20 cellular contexts compared by ENCODE assay signal in the genomic region with DNA sequence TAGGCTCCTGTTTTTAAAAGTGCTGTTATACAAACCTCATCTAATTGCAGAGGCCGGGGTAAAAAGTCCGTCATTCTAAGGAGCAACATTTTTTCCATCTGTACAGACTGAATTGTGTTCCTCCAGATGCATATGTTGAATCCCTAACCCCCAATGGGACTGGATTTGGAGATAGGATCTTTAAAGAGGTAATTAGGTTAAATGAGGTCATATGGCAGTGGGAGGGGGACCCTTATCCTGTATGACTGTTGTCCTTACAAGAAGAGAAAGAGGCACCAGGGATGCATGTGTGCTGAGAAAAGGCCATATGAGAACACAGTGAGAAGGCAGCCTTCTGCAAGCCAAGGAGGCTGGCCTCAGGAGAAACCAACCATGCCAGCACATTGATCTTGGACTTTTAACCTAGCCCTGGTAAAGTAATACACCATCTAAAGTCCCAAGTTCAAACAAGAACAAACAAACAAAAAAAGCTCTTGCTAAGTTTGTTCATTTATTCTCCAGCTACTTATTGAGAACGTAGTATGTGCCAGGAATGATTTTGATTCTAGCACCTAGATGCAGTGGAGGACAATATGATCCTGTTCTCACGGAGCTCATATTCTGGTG.
DNase-seq lines count a peak whose midpoint lies in the region; ATAC-seq, FAIRE-seq and TF ChIP-seq lines count a peak whose summit lies in the region.
"Had no signal": no experiment of that assay in that cellular context is flagged by ENCODE, and none has a peak within 500 bp of the region (broad histone marks: within the 10 kb centered on the region; RNA-seq: fewer than 3 reads in every experiment).

No MANE protein-coding gene starts in this region.

- H3K4me1 Mint-ChIP-seq in glutamatergic neuron (ENCODE audit: low read depth, unreplicated experiment) = peaks cover 37% of the 10 kb centered on the region
- peaks cover 4% of the 10 kb centered on the region for H3K4me1 Mint-ChIP-seq in activated CD8-positive, alpha-beta memory T cell treated with anti-CD3 and anti-CD28 coated beads, Interleukin-2, amount 10 ng/mL, durations not matched to agents 7 days and 5 days
- H3K4me1 Mint-ChIP-seq: CD4-positive, CD25-positive, alpha-beta regulatory T cell; CD8-positive, alpha-beta memory T cell had no signal

- H3K27me3 Mint-ChIP-seq in glutamatergic neuron (ENCODE audit: unreplicated experiment) = peaks cover 6% of the 10 kb centered on the region
- peaks cover 17% of the 10 kb centered on the region for H3K27me3 Mint-ChIP-seq in activated CD8-positive, alpha-beta memory T cell treated with anti-CD3 and anti-CD28 coated beads, Interleukin-2, amount 10 ng/mL, durations not matched to agents 7 days and 5 days
- H3K27me3 Mint-ChIP-seq: B cell; CD4-positive, CD25-positive, alpha-beta regulatory T cell had no signal

- FAIRE-seq in HepG2 (lab: Jason Lieb, UNC) = no peak
- no peak for FAIRE-seq in small intestine (lab: Jason Lieb, UNC)
- FAIRE-seq: GM12892, GM19239, H1 had no signal

- H3K9ac ChIP-seq in liver (ENCODE audit: low read depth in 1 of 2, low read length in 2 of 2) = no peak overlapping the region
- no peak overlapping the region for H3K9ac ChIP-seq in HepG2 (ENCODE audit: insufficient read depth, low read depth, low read length)

- no peaks in the 10 kb centered on the region for H3K36me3 Mint-ChIP-seq in glutamatergic neuron (ENCODE audit: unreplicated experiment)
- no peaks in the 10 kb centered on the region for H3K36me3 Mint-ChIP-seq in activated CD8-positive, alpha-beta memory T cell treated with anti-CD3 and anti-CD28 coated beads, Interleukin-2, amount 10 ng/mL, durations not matched to agents 7 days and 5 days
- H3K36me3 Mint-ChIP-seq: CD4-positive, CD25-positive, alpha-beta regulatory T cell; CD8-positive, alpha-beta memory T cell had no signal

- no peak overlapping the region for H3K4me3 ChIP-seq in liver (ENCODE audit: low read depth in 1 of 3, low read length in 3 of 3)
- H3K4me3 ChIP-seq in HepG2 (replicated peaks in 1 of 3; ENCODE audit: insufficient read depth in 1 of 3, low read depth in 2 of 3, low read length in 3 of 3) = no peak overlapping the region
- no peak overlapping the region for H3K4me3 ChIP-seq in small intestine (ENCODE audit: low read depth in 1 of 2, low read length in 2 of 2)
- no peak overlapping the region for H3K4me3 ChIP-seq in SJCRH30

- H3K36me3 ChIP-seq in liver (ENCODE audit: control insufficient read depth in 4 of 4, insufficient read depth in 3 of 4, low read depth in 1 of 4, low read length in 3 of 4) = no peaks in the 10 kb centered on the region
- no peaks in the 10 kb centered on the region for H3K36me3 ChIP-seq in HepG2 (replicated peaks in 1 of 2; ENCODE audit: control insufficient read depth in 1 of 2, insufficient read depth in 2 of 2, low read length in 2 of 2)
- H3K36me3 ChIP-seq in small intestine (ENCODE audit: control insufficient read depth in 2 of 2, insufficient read depth in 2 of 2, low read length in 2 of 2) = no peaks in the 10 kb centered on the region
- no peaks in the 10 kb centered on the region for H3K36me3 ChIP-seq in SJCRH30

- in situ Hi-C loops in HepG2 (cut with HindIII; ENCODE audit: extremely low pct_ligation_motif_present, low pct_unique_long_range_greater_than_20kb) = no loop called here

- POLR2A ChIA-PET in HepG2 (lab: Yijun Ruan, JAX) = no interaction called here

- H3K4me2 ChIP-seq in HepG2 (ENCODE audit: low read depth, low read length) = no peak overlapping the region

- BruUV-seq in HepG2 (replicated peaks; lab: Mats Ljungman, UMichigan) = no TSS peak

- TF ChIP-seq RAD21 in liver (IDR thresholded peaks at IDR 0.05) (no peak), HepG2 (CRISPR knock-in tag; IDR thresholded peaks at IDR 0.05) (no peak)

- CTCF ChIA-PET in HepG2 (lab: Yijun Ruan, JAX; ENCODE audit: low intra/inter-chr PET ratio, low total read pairs) = no interaction called here
- CTCF ChIA-PET in activated CD8-positive, alpha-beta memory T cell treated with anti-CD3 and anti-CD28 coated beads, Interleukin-2, amount 10 ng/mL, durations not matched to agents 7 days and 5 days (lab: Charles Lee) = no interaction called here

- no peak for DNase-seq in HepG2 (ENCODE audit: low spot score)
- peak; percentile 96 for DNase-seq in NCI-H2171 treated with DMSO at 0.1 percent for 48 hours (lab: John Stamatoyannopoulos, UW)
- DNase-seq in glutamatergic neuron = no peak
- DNase-seq in small intestine = peak; percentile 72
- DNase-seq in activated CD8-positive, alpha-beta memory T cell treated with anti-CD3 and anti-CD28 coated beads, Interleukin-2, amount 10 ng/mL, durations not matched to agents 7 days and 5 days = no peak
- no peak for DNase-seq in SJCRH30
- DNase-seq in SKM-1 (lab: John Stamatoyannopoulos, UW; ENCODE audit: unreplicated experiment) = no peak
- DNase-seq: C1 segment of cervical spinal cord; CD4-positive, CD25-positive, alpha-beta regulatory T cell; CD8-positive, alpha-beta memory T cell; COR-L47; DMS153; DMS79; GDM1; H9 had no signal

- no peak overlapping the region for H3K4me3 Mint-ChIP-seq in glutamatergic neuron (ENCODE audit: unreplicated experiment)
- no peak overlapping the region for H3K4me3 Mint-ChIP-seq in activated CD8-positive, alpha-beta memory T cell treated with anti-CD3 and anti-CD28 coated beads, Interleukin-2, amount 10 ng/mL, durations not matched to agents 7 days and 5 days
- H3K4me3 Mint-ChIP-seq: B cell; CD4-positive, CD25-positive, alpha-beta regulatory T cell; CD8-positive, alpha-beta memory T cell; H9 had no signal

- no peak overlapping the region for H3K27ac ChIP-seq in liver (ENCODE audit: low read depth in 1 of 2, low read length in 2 of 2)
- H3K27ac ChIP-seq in HepG2 (ENCODE audit: extremely low read length, insufficient read depth, low read length) = no peak overlapping the region
- no peak overlapping the region for H3K27ac ChIP-seq in small intestine (ENCODE audit: low read depth in 1 of 2, low read length in 1 of 2)
- H3K27ac ChIP-seq in SJCRH30 = no peak overlapping the region

- H3K4me1 ChIP-seq in liver (ENCODE audit: control insufficient read depth in 4 of 4, insufficient read depth in 4 of 4, low read length in 3 of 4) (peaks cover 2 to 13% (median 11%) of the 10 kb centered on the region in 4 donors), HepG2 (ENCODE audit: insufficient read depth, low read length) (peaks cover 23% of the 10 kb centered on the region), small intestine (ENCODE audit: control insufficient read depth in 2 of 2, insufficient read depth in 1 of 2, low read depth in 1 of 2, low read length in 1 of 2) (peaks cover 0 to 2% of the 10 kb centered on the region in 2 donors), SJCRH30 (no peaks in the 10 kb centered on the region)

- no peak for TF ChIP-seq EP300 in HepG2 (IDR thresholded peaks at IDR 0.05; ENCODE audit: low read depth in 2 of 2, low read length in 2 of 2)
- TF ChIP-seq EP300 in HepG2 (CRISPR knock-in tag; IDR thresholded peaks at IDR 0.05; ENCODE audit: borderline replicate concordance) = no peak

- H3K9me3 ChIP-seq in liver (ENCODE audit: control insufficient read depth in 4 of 4, low read length in 3 of 4) (no peaks in the 10 kb centered on the region), HepG2 (ENCODE audit: low read length) (no peaks in the 10 kb centered on the region), small intestine (ENCODE audit: control insufficient read depth, low read depth) (no peaks in the 10 kb centered on the region), SJCRH30 (replicated peaks) (no peaks in the 10 kb centered on the region)

- H4K20me1 ChIP-seq in HepG2 (ENCODE audit: insufficient read depth, low read length) = no peaks in the 10 kb centered on the region

- H2AFZ ChIP-seq in HepG2 (ENCODE audit: low read length) = no peak overlapping the region

- H3K27ac Mint-ChIP-seq in glutamatergic neuron (ENCODE audit: unreplicated experiment) = peak overlapping the region; percentile 41
- no peak overlapping the region for H3K27ac Mint-ChIP-seq in activated CD8-positive, alpha-beta memory T cell treated with anti-CD3 and anti-CD28 coated beads, Interleukin-2, amount 10 ng/mL, durations not matched to agents 7 days and 5 days
- H3K27ac Mint-ChIP-seq: B cell; CD4-positive, CD25-positive, alpha-beta regulatory T cell; CD8-positive, alpha-beta memory T cell; H9 had no signal

- ATAC-seq in HepG2 = no peak
- ATAC-seq in activated CD8-positive, alpha-beta memory T cell treated with anti-CD3 and anti-CD28 coated beads, Interleukin-2, amount 10 ng/mL, durations not matched to agents 7 days and 5 days = no peak

- 71% methylated on average over 4 of the region's 4 CpGs for WGBS in liver
- WGBS in HepG2 (ENCODE audit: low lambda C conversion rate) = 32% methylated on average over 2 of the region's 4 CpGs
- 66 to 85% (median 70%) methylated on average over 4 of the region's 4 CpGs for WGBS in small intestine, 3 donors

- H3K9me3 Mint-ChIP-seq in glutamatergic neuron (ENCODE audit: unreplicated experiment) = peaks cover 7% of the 10 kb centered on the region
- H3K9me3 Mint-ChIP-seq in activated CD8-positive, alpha-beta memory T cell treated with anti-CD3 and anti-CD28 coated beads, Interleukin-2, amount 10 ng/mL, durations not matched to agents 7 days and 5 days (ENCODE audit: low read depth) = no peaks in the 10 kb centered on the region
- H3K9me3 Mint-ChIP-seq: CD8-positive, alpha-beta memory T cell; H9 had no signal

- intact Hi-C loops in HepG2 (cut with micrococcal nuclease; ENCODE audit: unreplicated experiment) = no loop called here

- no peak for TF ChIP-seq CTCF in liver (IDR thresholded peaks at IDR 0.05; ENCODE audit: low read depth, low read length, missing input control)
- no peak for TF ChIP-seq CTCF in HepG2 (CRISPR knock-in tag; IDR thresholded peaks at IDR 0.05)
- no peak for TF ChIP-seq CTCF in glutamatergic neuron (IDR thresholded peaks at IDR 0.05; ENCODE audit: partially characterized antibody, unreplicated experiment)

- no peaks in the 10 kb centered on the region for H3K27me3 ChIP-seq in liver (ENCODE audit: control insufficient read depth in 4 of 4, insufficient read depth in 4 of 4, low read length in 3 of 4)
- no peaks in the 10 kb centered on the region for H3K27me3 ChIP-seq in HepG2 (ENCODE audit: control insufficient read depth in 1 of 2, insufficient read depth in 2 of 2, low read length in 2 of 2)
- no peaks in the 10 kb centered on the region for H3K27me3 ChIP-seq in small intestine (ENCODE audit: control insufficient read depth in 2 of 2, insufficient read depth in 2 of 2, low read length in 2 of 2)
- H3K27me3 ChIP-seq in SJCRH30 = peaks cover 7% of the 10 kb centered on the region; the same call in 1 of the 2 replicates

- no peak for TF ChIP-seq POLR2A in HepG2 (IDR thresholded peaks at IDR 0.05; ENCODE audit: insufficient read depth in 1 of 2, low read depth in 2 of 2, low read length in 2 of 2)

- H3K79me2 ChIP-seq in HepG2 (ENCODE audit: insufficient read depth, low read length) = no peaks in the 10 kb centered on the region

TF ChIP-seq in liver, 16 proteins besides CTCF, POLR2A, EP300 and RAD21 (continues in another document):
- TF ChIP-seq HNF4G (IDR thresholded peaks at IDR 0.05) = peak; percentile 53
- TF ChIP-seq TAF1 (conservative IDR thresholded peaks at IDR 0.05) = no peak

TF ChIP-seq in HepG2, 621 proteins besides CTCF, POLR2A, EP300 and RAD21 (continues in another document):
- no peak for TF ChIP-seq MIER2 (CRISPR knock-in tag; IDR thresholded peaks at IDR 0.05)

Comparison
In these comparisons a context has a peak if more than half of its experiments do, and no peak if none do; other contexts are left out.
1. DNase-seq: peak in NCI-H2171 treated with DMSO at 0.1 percent for 48 hours (single experiment) and small intestine (single experiment); none in HepG2 (single experiment), glutamatergic neuron (single experiment), activated CD8-positive, alpha-beta memory T cell treated with anti-CD3 and anti-CD28 coated beads, Interleukin-2, amount 10 ng/mL, durations not matched to agents 7 days and 5 days (single experiment), SJCRH30 (0 of 2) and SKM-1 (single experiment).